9 cellular contexts compared by ENCODE assay signal in genomic region chr7:38637957-38638356, GRCh38. TPM values are rescaled to one million over a fixed set of nuclear protein-coding genes. Genes with fewer than 3 reads are reported as not detected.
"Had no signal": no experiment of that assay in that cellular context is flagged by ENCODE, and none has a peak within 500 bp of the region (broad histone marks: within the 10 kb centered on the region; RNA-seq: fewer than 3 reads in every experiment).

No MANE protein-coding gene starts in this region.

- H3K4me3 ChIP-seq: GM12878 had no signal

- FAIRE-seq: G401.6, GM12878, GM12891, GM12892, GM18507, GM19239 had no signal

- ATAC-seq: GM12878 had no signal

- DNase-seq: GDM1, GF-D8 had no signal

RNA-seq across cellular contexts. Expression of gene AMPH, which starts 6.8 kb away (rescaled TPM):
- total RNA-seq: G401 had no signal
